ENCODE assay signal across 11 cellular contexts in genomic region chr18:75489493-75490190, GRCh38.
DNase-seq lines count a peak whose midpoint lies in the region; ATAC-seq and TF ChIP-seq lines count a peak whose summit lies in the region.
"Had no signal": no experiment of that assay in that cellular context is flagged by ENCODE, and none has a peak within 500 bp of the region (broad histone marks: within the 10 kb centered on the region; RNA-seq: fewer than 3 reads in every experiment).

No MANE protein-coding gene starts in this region.

- peaks cover 0 to 8% of the 10 kb centered on the region in 2 donors for H3K4me1 ChIP-seq in breast epithelium
- H3K4me1 ChIP-seq in suprapubic skin, result no peaks in the 10 kb centered on the region
- H3K4me1 ChIP-seq: tibial nerve had no signal

- H3K4me3 Mint-ChIP-seq in MCF 10A (ENCODE audit: unreplicated experiment), result peak overlapping the region; percentile 15
- H3K4me3 Mint-ChIP-seq: IgD-negative memory B cell, neural crest cell had no signal

- intact Hi-C loops in MCF 10A (cut with micrococcal nuclease) (loop anchor here (1.0 to 5.0 kb wide), 2 partner anchors 80 to 138 kb away; no protein-coding TSS in a partner anchor), breast epithelium (cut with DNase I; ENCODE audit: low total_unique reads) (no loop called here)

- TF ChIP-seq POLR2A in breast epithelium (IDR thresholded peaks at IDR 0.05) (no peak), suprapubic skin (IDR thresholded peaks at IDR 0.05) (no peak)

- H3K9me3 Mint-ChIP-seq in MCF 10A (ENCODE audit: unreplicated experiment), result no peaks in the 10 kb centered on the region
- H3K9me3 Mint-ChIP-seq: IgD-negative memory B cell had no signal

- TF ChIP-seq EP300 in suprapubic skin (IDR thresholded peaks at IDR 0.05), result no peak

- ATAC-seq in HG02884 (IDR thresholded peaks at IDR 0.05; ENCODE audit: unreplicated experiment) (no peak), HG02763 (IDR thresholded peaks at IDR 0.05; ENCODE audit: unreplicated experiment) (no peak)

- WGBS in suprapubic skin, result 58% methylated on average over 13 of the region's 13 CpGs

- peaks cover 17% of the 10 kb centered on the region for H3K4me1 Mint-ChIP-seq in MCF 10A (ENCODE audit: insufficient read depth, unreplicated experiment)
- H3K4me1 Mint-ChIP-seq: IgD-negative memory B cell, neural crest cell had no signal

- TSS peak; percentile 87 for BruUV-seq in MCF 10A (replicated peaks; lab: Mats Ljungman, UMichigan)

- no peak overlapping the region for H3K4me3 ChIP-seq in breast epithelium
- no peak overlapping the region for H3K4me3 ChIP-seq in suprapubic skin
- H3K4me3 ChIP-seq: tibial nerve had no signal

- H3K27ac ChIP-seq in breast epithelium, result no peak overlapping the region
- peak overlapping the region; percentile 56 for H3K27ac ChIP-seq in suprapubic skin
- H3K27ac ChIP-seq: tibial nerve had no signal

- POLR2A ChIA-PET in MCF 10A (lab: Yijun Ruan, JAX), result interaction anchor here (1.7 kb wide), 1 partner anchor 9 kb away, joined by 8 read pairs; no protein-coding TSS in a partner anchor

- peaks cover 2% of the 10 kb centered on the region for H3K36me3 Mint-ChIP-seq in MCF 10A (ENCODE audit: insufficient read depth, unreplicated experiment)
- H3K36me3 Mint-ChIP-seq: IgD-negative memory B cell had no signal

- H3K9me3 ChIP-seq in breast epithelium (no peaks in the 10 kb centered on the region), suprapubic skin (no peaks in the 10 kb centered on the region)
- H3K9me3 ChIP-seq: tibial nerve had no signal

- H3K27ac Mint-ChIP-seq in MCF 10A (ENCODE audit: low read depth, unreplicated experiment), result peak overlapping the region; percentile 97
- H3K27ac Mint-ChIP-seq: IgD-negative memory B cell had no signal

- H3K27me3 Mint-ChIP-seq in MCF 10A (ENCODE audit: insufficient read depth, unreplicated experiment), result no peaks in the 10 kb centered on the region

- DNase-seq in MCF 10A (ENCODE audit: unreplicated experiment) (peak; percentile 80), breast epithelium (ENCODE audit: low spot score in 2 of 2) (no peak), T1000 (lab: John Stamatoyannopoulos, UW) (peak; percentile 14), glomerular visceral epithelial cell (ENCODE audit: extremely low spot score) (peak; percentile 70), suprapubic skin (ENCODE audit: low spot score in 2 of 2) (no peak)
- no peak for DNase-seq in activated CD8-positive, alpha-beta memory T cell treated with anti-CD3 and anti-CD28 coated beads for 24 hours

- H3K36me3 ChIP-seq in breast epithelium (no peaks in the 10 kb centered on the region), suprapubic skin (no peaks in the 10 kb centered on the region)
- H3K36me3 ChIP-seq: tibial nerve had no signal

- H3K27me3 ChIP-seq in breast epithelium (no peaks in the 10 kb centered on the region), suprapubic skin (no peaks in the 10 kb centered on the region)
- H3K27me3 ChIP-seq: tibial nerve had no signal

- no peak for TF ChIP-seq CTCF in MCF 10A (IDR thresholded peaks at IDR 0.05; ENCODE audit: unreplicated experiment)
- TF ChIP-seq CTCF in breast epithelium (IDR thresholded peaks at IDR 0.05), result no peak
- TF ChIP-seq CTCF in suprapubic skin (IDR thresholded peaks at IDR 0.05), result no peak

- CTCF ChIA-PET in MCF 10A (lab: Yijun Ruan, JAX), result interaction anchor here (0.6 to 1.1 kb wide), 2 partner anchors 10 to 41 kb away, joined by 3 read pairs; no protein-coding TSS in a partner anchor

Comparison
In these comparisons a context has a peak if more than half of its experiments do, and no peak if none do; other contexts are left out.
1. DNase-seq: peak in MCF 10A (single experiment), T1000 (single experiment) and glomerular visceral epithelial cell (single experiment); none in breast epithelium (0 of 2), suprapubic skin (0 of 2) and activated CD8-positive, alpha-beta memory T cell treated with anti-CD3 and anti-CD28 coated beads for 24 hours (single experiment).